ENCODE assay signal across 21 cellular contexts in the genomic region with DNA sequence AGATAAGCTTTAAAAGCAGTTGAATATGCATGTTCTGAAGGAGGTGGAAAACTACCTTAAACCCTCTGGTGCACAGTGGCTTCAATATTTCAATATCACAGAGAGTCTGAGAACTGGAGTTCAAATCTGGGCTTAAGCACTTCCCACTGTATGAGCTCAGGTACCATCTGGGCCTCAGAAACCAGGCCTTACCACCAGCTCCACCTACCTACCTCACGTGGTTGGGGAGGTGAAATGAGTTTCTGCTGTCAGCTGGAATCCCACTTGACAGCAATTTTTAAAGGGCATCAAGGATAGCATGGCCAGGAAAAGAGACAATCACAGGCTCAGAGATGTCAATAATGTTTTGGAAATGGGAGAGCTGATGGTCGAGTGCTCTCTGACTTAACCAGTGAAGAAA. TPM values are rescaled to one million over a fixed set of nuclear protein-coding genes. Genes with fewer than 3 reads are reported as not detected.
DNase-seq lines count a peak whose midpoint lies in the region; ATAC-seq, FAIRE-seq and TF ChIP-seq lines count a peak whose summit lies in the region.
"Had no signal": no experiment of that assay in that cellular context is flagged by ENCODE, and none has a peak within 500 bp of the region (broad histone marks: within the 10 kb centered on the region; RNA-seq: fewer than 3 reads in every experiment).

No MANE protein-coding gene starts in this region.

- peak overlapping the region; percentile 57 for H3K9ac ChIP-seq in HepG2 (ENCODE audit: insufficient read depth, low read depth, low read length)
- H3K9ac ChIP-seq in mesendoderm (ENCODE audit: low read length) = no peak overlapping the region

- TF ChIP-seq RAD21 in HepG2 (CRISPR knock-in tag; IDR thresholded peaks at IDR 0.05) = no peak

- H4K5ac ChIP-seq in mesendoderm (ENCODE audit: low read length) = no peak overlapping the region

- intact Hi-C loops in left ventricle myocardium inferior (cut with micrococcal nuclease) (no loop called here), Right ventricle myocardium superior (cut with DNase I) (no loop called here), HepG2 (cut with micrococcal nuclease; ENCODE audit: unreplicated experiment) (loop anchor here (2.0 kb wide), 1 partner anchor 59 kb away; a partner anchor contains a TSS)

- no peak overlapping the region for H2BK15ac ChIP-seq in mesendoderm (replicated peaks; ENCODE audit: low read depth)

- ATAC-seq in Right ventricle myocardium superior (ENCODE audit: poor library complexity) (no peak), RWPE2 (ENCODE audit: low read depth) (no peak), HepG2 (no peak)
- ATAC-seq: A549, GM23338, HCT116 had no signal

- H2AK5ac ChIP-seq in mesendoderm (ENCODE audit: low read length) = no peak overlapping the region

- H3K4me2 ChIP-seq in HepG2 (ENCODE audit: low read depth, low read length) (no peak overlapping the region), mesendoderm (ENCODE audit: low read length) (no peak overlapping the region)
- H3K4me2 ChIP-seq: GM23338 had no signal

- no peak overlapping the region for H3K56ac ChIP-seq in mesendoderm (ENCODE audit: low read length)

- no peak overlapping the region for H2BK120ac ChIP-seq in mesendoderm (ENCODE audit: low read depth, low read length)

- 91% methylated on average over 2 of the region's 2 CpGs for WGBS in HepG2 (ENCODE audit: low lambda C conversion rate)
- WGBS in suprapubic skin = 72% methylated on average over 2 of the region's 2 CpGs
- WGBS in mesendoderm (ENCODE audit: extremely low coverage, insufficient coverage, low lambda C conversion rate) = no CpG with 5 or more reads among the region's 2 CpGs

- H3K23ac ChIP-seq in mesendoderm (ENCODE audit: low read length) = no peak overlapping the region

- no peak for DNase-seq in left ventricle myocardium inferior
- DNase-seq in Right ventricle myocardium superior = no peak
- DNase-seq in RWPE2 (ENCODE audit: low spot score) = no peak
- no peak for DNase-seq in HepG2 (ENCODE audit: low spot score)
- DNase-seq in suprapubic skin (ENCODE audit: low spot score in 2 of 2) = no peak
- no peak for DNase-seq in mesendoderm
- DNase-seq in COLO668 (lab: John Stamatoyannopoulos, UW; ENCODE audit: unreplicated experiment) = no peak
- no peak for DNase-seq in Ammon's horn (ENCODE audit: low spot score)
- DNase-seq: C1 segment of cervical spinal cord, Caco-2, DMS153, KBM-7, NCI-H1092, NCI-H2081 treated with DMSO at 0.1 percent for 48 hours, NCI-H510A, NCI-H774, SHP77 had no signal

- BruUV-seq in HepG2 (replicated peaks; lab: Mats Ljungman, UMichigan) = no TSS peak

- H4K20me1 ChIP-seq in HepG2 (ENCODE audit: insufficient read depth, low read length) = no peaks in the 10 kb centered on the region

- H3K9me3 ChIP-seq in left ventricle myocardium inferior (replicated peaks) (no peaks in the 10 kb centered on the region), RWPE2 (ENCODE audit: severe bottlenecking) (no peaks in the 10 kb centered on the region), HepG2 (ENCODE audit: low read length) (no peaks in the 10 kb centered on the region), suprapubic skin (no peaks in the 10 kb centered on the region)
- H3K9me3 ChIP-seq: A549, Caco-2 had no signal

- CTCF ChIA-PET in HepG2 (lab: Yijun Ruan, JAX; ENCODE audit: low intra/inter-chr PET ratio, low total read pairs) = no interaction called here

- H3K36me3 ChIP-seq in left ventricle myocardium inferior (peaks cover 38% of the 10 kb centered on the region), RWPE2 (ENCODE audit: low read depth) (peaks cover 36% of the 10 kb centered on the region), HepG2 (replicated peaks in 1 of 2; ENCODE audit: control insufficient read depth in 1 of 2, insufficient read depth in 2 of 2, low read length in 2 of 2) (peaks cover 9 to 28% of the 10 kb centered on the region in 2 experiments), suprapubic skin (peaks cover 22% of the 10 kb centered on the region), mesendoderm (ENCODE audit: control insufficient read depth, insufficient read depth, low read length) (no peaks in the 10 kb centered on the region)

- H3K27ac ChIP-seq in left ventricle myocardium inferior (replicated peaks) (peak overlapping the region; percentile 17), RWPE2 (ENCODE audit: poor library complexity, severe bottlenecking) (peak overlapping the region; percentile 14), HepG2 (ENCODE audit: extremely low read length, insufficient read depth, low read length) (peak overlapping the region; percentile 81), suprapubic skin (peak overlapping the region; percentile 55), mesendoderm (ENCODE audit: low read depth, low read length) (no peak overlapping the region)

- peaks cover 43% of the 10 kb centered on the region for H3K4me1 ChIP-seq in left ventricle myocardium inferior
- peaks cover 3% of the 10 kb centered on the region for H3K4me1 ChIP-seq in RWPE2 (ENCODE audit: insufficient read depth, poor library complexity, severe bottlenecking)
- H3K4me1 ChIP-seq in HepG2 (ENCODE audit: insufficient read depth, low read length) = peaks cover 71% of the 10 kb centered on the region
- peaks cover 55% of the 10 kb centered on the region for H3K4me1 ChIP-seq in suprapubic skin
- peaks cover 4% of the 10 kb centered on the region for H3K4me1 ChIP-seq in mesendoderm (ENCODE audit: control insufficient read depth, low read depth, low read length)

- in situ Hi-C loops in HepG2 (cut with HindIII; ENCODE audit: extremely low pct_ligation_motif_present, low pct_unique_long_range_greater_than_20kb) = loop anchor here (5.0 kb wide), 1 partner anchor 222 kb away; no protein-coding TSS in a partner anchor

- TF ChIP-seq EP300 in HepG2 (IDR thresholded peaks at IDR 0.05; ENCODE audit: low read depth in 2 of 2, low read length in 2 of 2) (no peak), HepG2 (CRISPR knock-in tag; IDR thresholded peaks at IDR 0.05; ENCODE audit: borderline replicate concordance) (no peak), suprapubic skin (IDR thresholded peaks at IDR 0.05) (no peak)

- no peak overlapping the region for H2AFZ ChIP-seq in HepG2 (ENCODE audit: low read length)
- H2AFZ ChIP-seq: GM23338 had no signal

- H4K8ac ChIP-seq in mesendoderm (ENCODE audit: low read depth, low read length) = no peak overlapping the region

- no peak overlapping the region for H3K4ac ChIP-seq in mesendoderm (ENCODE audit: low read depth, low read length)

- TF ChIP-seq POLR2A in HepG2 (IDR thresholded peaks at IDR 0.05; ENCODE audit: insufficient read depth in 1 of 2, low read depth in 2 of 2, low read length in 2 of 2) = no peak
- no peak for TF ChIP-seq POLR2A in suprapubic skin (IDR thresholded peaks at IDR 0.05)

- no peak overlapping the region for H3K18ac ChIP-seq in mesendoderm (ENCODE audit: low read length)

- no peak for FAIRE-seq in HepG2 (lab: Jason Lieb, UNC)
- FAIRE-seq: A549, GM12892 had no signal

- H3K27me3 ChIP-seq in left ventricle myocardium inferior (ENCODE audit: low read depth) = no peaks in the 10 kb centered on the region
- H3K27me3 ChIP-seq in RWPE2 (ENCODE audit: insufficient read depth, poor library complexity, severe bottlenecking) = no peaks in the 10 kb centered on the region
- H3K27me3 ChIP-seq in HepG2 (ENCODE audit: control insufficient read depth in 1 of 2, insufficient read depth in 2 of 2, low read length in 2 of 2) = no peaks in the 10 kb centered on the region; a peak in 1 of 5 replicates
- H3K27me3 ChIP-seq in suprapubic skin = no peaks in the 10 kb centered on the region
- H3K27me3 ChIP-seq in mesendoderm (ENCODE audit: insufficient read depth, low read length, poor library complexity) = no peaks in the 10 kb centered on the region

- no peak overlapping the region for H2BK5ac ChIP-seq in mesendoderm (ENCODE audit: low read length)

- no peak for TF ChIP-seq CTCF in left ventricle myocardium inferior (IDR thresholded peaks at IDR 0.05; ENCODE audit: borderline replicate concordance)
- TF ChIP-seq CTCF in RWPE2 (IDR thresholded peaks at IDR 0.05; ENCODE audit: poor library complexity, severe bottlenecking) = no peak
- no peak for TF ChIP-seq CTCF in HepG2 (CRISPR knock-in tag; IDR thresholded peaks at IDR 0.05)
- no peak for TF ChIP-seq CTCF in suprapubic skin (IDR thresholded peaks at IDR 0.05)

- peaks cover 25% of the 10 kb centered on the region for H3K79me1 ChIP-seq in mesendoderm (ENCODE audit: low read length)

- POLR2A ChIA-PET in HepG2 (lab: Yijun Ruan, JAX) = interaction anchor here (0.9 to 3.3 kb wide), 3 partner anchors 28 to 87 kb away, joined by 3 to 21 read pairs (median 5); a partner anchor contains a TSS

- H3K79me2 ChIP-seq in HepG2 (ENCODE audit: insufficient read depth, low read length) (peaks cover 31% of the 10 kb centered on the region), mesendoderm (ENCODE audit: control insufficient read depth, insufficient read depth, low read length) (peaks cover 11% of the 10 kb centered on the region)

- H3K4me3 ChIP-seq in left ventricle myocardium inferior = no peak overlapping the region
- H3K4me3 ChIP-seq in RWPE2 (ENCODE audit: severe bottlenecking) = no peak overlapping the region
- H3K4me3 ChIP-seq in HepG2 (replicated peaks in 1 of 3; ENCODE audit: insufficient read depth in 1 of 3, low read depth in 2 of 3, low read length in 3 of 3) = no peak overlapping the region
- H3K4me3 ChIP-seq in suprapubic skin = no peak overlapping the region
- no peak overlapping the region for H3K4me3 ChIP-seq in mesendoderm (ENCODE audit: low read length)
- H3K4me3 ChIP-seq: A549, GM23338 had no signal

RNA-seq across cellular contexts. Expression of a gene that starts 5.0 kb away (rescaled TPM):
- 37.6 TPM for total RNA-seq in left ventricle myocardium inferior
- total RNA-seq in Right ventricle myocardium superior = 35.9 TPM
- 24.1 and 32.0 TPM in 2 replicates for total RNA-seq in HepG2 (2016; rRNA removed; fragmentation: Illumina TruSeq; extraction: Trizol)
- 11.2 and 11.5 TPM in 2 replicates for total RNA-seq in HepG2 (2016; cell fraction: cytosol; rRNA removed; fragmentation: Illumina TruSeq; extraction: Trizol; ENCODE audit: low read depth)
- 26.4 and 35.5 TPM in 2 replicates for total RNA-seq in HepG2 (2016; cell fraction: insoluble cytoplasmic fraction; rRNA removed; fragmentation: Illumina TruSeq; extraction: Trizol)
- total RNA-seq in HepG2 (2016; cell fraction: membrane; rRNA removed; fragmentation: Illumina TruSeq; extraction: Trizol) = 22.7 TPM in 2 replicates
- 7.9 and 10.8 TPM in 2 replicates for total RNA-seq in HepG2 (2016; cell fraction: nucleus; rRNA removed; fragmentation: Illumina TruSeq; extraction: Trizol)
- 13.3 and 15.8 TPM in 2 replicates for polyA plus RNA-seq in HepG2 (2011; rRNA removed)
- polyA plus RNA-seq in HepG2 (2011; cell fraction: cytosol; rRNA removed) = 12.6 and 17.4 TPM in 2 replicates
- polyA plus RNA-seq in HepG2 (2011; cell fraction: nucleus; rRNA removed) = 4.0 and 4.7 TPM in 2 replicates
- polyA plus RNA-seq in HepG2 (2012) = 17.8 and 18.8 TPM in 2 replicates
- polyA plus RNA-seq in HepG2 (2016; cell fraction: cytosol; fragmentation: Illumina TruSeq; extraction: Trizol; ENCODE audit: low read depth) = 9.9 and 12.4 TPM in 2 replicates
- polyA plus RNA-seq in HepG2 (2016; cell fraction: insoluble cytoplasmic fraction; fragmentation: Illumina TruSeq; extraction: Trizol; ENCODE audit: low read depth) = 30.7 and 33.5 TPM in 2 replicates
- 19.0 and 19.4 TPM in 2 replicates for polyA plus RNA-seq in HepG2 (2016; cell fraction: membrane; fragmentation: Illumina TruSeq; extraction: Trizol; ENCODE audit: low read depth)
- polyA plus RNA-seq in HepG2 (2016; cell fraction: nucleus; fragmentation: Illumina TruSeq; extraction: Trizol; ENCODE audit: insufficient read depth, low read depth) = 14.4 and 14.5 TPM in 2 replicates
- 7.0 and 13.0 TPM in 2 replicates for polyA minus RNA-seq in HepG2 (2011; rRNA and poly(A)+ RNA removed; ENCODE audit: low replicate concordance)
- 7.3 and 8.8 TPM in 2 replicates for polyA minus RNA-seq in HepG2 (2011; cell fraction: cytosol; rRNA and poly(A)+ RNA removed)
- polyA minus RNA-seq in HepG2 (2011; cell fraction: nucleus; rRNA and poly(A)+ RNA removed) = 3.0 and 5.8 TPM in 2 replicates
- 10 to 100 TPM; 11.3 to 16.7 (median 12.5) TPM for total RNA-seq in suprapubic skin
- polyA plus RNA-seq in mesendoderm (2013, experiment 1 of 2) = 21.8 TPM
- polyA plus RNA-seq in mesendoderm (2013, experiment 2 of 2) = 21.7 TPM

RNA-seq across cellular contexts. Expression of a gene that starts 5.2 kb away (rescaled TPM):
- 44.4 TPM for total RNA-seq in left ventricle myocardium inferior
- total RNA-seq in Right ventricle myocardium superior = 32.1 TPM
- 25.9 and 50.5 TPM in 2 replicates for total RNA-seq in HepG2 (2016; rRNA removed; fragmentation: Illumina TruSeq; extraction: Trizol)
- 3.9 and 4.2 TPM in 2 replicates for total RNA-seq in HepG2 (2016; cell fraction: cytosol; rRNA removed; fragmentation: Illumina TruSeq; extraction: Trizol; ENCODE audit: low read depth)
- 26.3 and 51.3 TPM in 2 replicates for total RNA-seq in HepG2 (2016; cell fraction: insoluble cytoplasmic fraction; rRNA removed; fragmentation: Illumina TruSeq; extraction: Trizol)
- 14.0 TPM in 2 replicates for total RNA-seq in HepG2 (2016; cell fraction: membrane; rRNA removed; fragmentation: Illumina TruSeq; extraction: Trizol)
- 52.0 and 59.4 TPM in 2 replicates for total RNA-seq in HepG2 (2016; cell fraction: nucleus; rRNA removed; fragmentation: Illumina TruSeq; extraction: Trizol)
- 48.9 and 57.4 TPM in 2 replicates for polyA plus RNA-seq in HepG2 (2011; rRNA removed)
- 50.3 and 50.5 TPM in 2 replicates for polyA plus RNA-seq in HepG2 (2011; cell fraction: cytosol; rRNA removed)
- polyA plus RNA-seq in HepG2 (2011; cell fraction: nucleus; rRNA removed) = 72.5 and 76.8 TPM in 2 replicates
- 33.1 and 37.6 TPM in 2 replicates for polyA plus RNA-seq in HepG2 (2012)
- 3.5 and 3.6 TPM in 2 replicates for polyA plus RNA-seq in HepG2 (2016; cell fraction: cytosol; fragmentation: Illumina TruSeq; extraction: Trizol; ENCODE audit: low read depth)
- polyA plus RNA-seq in HepG2 (2016; cell fraction: insoluble cytoplasmic fraction; fragmentation: Illumina TruSeq; extraction: Trizol; ENCODE audit: low read depth) = 24.2 and 24.5 TPM in 2 replicates
- polyA plus RNA-seq in HepG2 (2016; cell fraction: membrane; fragmentation: Illumina TruSeq; extraction: Trizol; ENCODE audit: low read depth) = 8.3 and 8.4 TPM in 2 replicates
- 80.8 and 88.2 TPM in 2 replicates for polyA plus RNA-seq in HepG2 (2016; cell fraction: nucleus; fragmentation: Illumina TruSeq; extraction: Trizol; ENCODE audit: insufficient read depth, low read depth)
- 77.4 and 114 TPM in 2 replicates for polyA minus RNA-seq in HepG2 (2011; rRNA and poly(A)+ RNA removed; ENCODE audit: low replicate concordance)
- polyA minus RNA-seq in HepG2 (2011; cell fraction: cytosol; rRNA and poly(A)+ RNA removed) = 30.1 and 30.2 TPM in 2 replicates
- polyA minus RNA-seq in HepG2 (2011; cell fraction: nucleus; rRNA and poly(A)+ RNA removed) = 31.3 and 32.3 TPM in 2 replicates
- 100 to 1,000 TPM; 206 to 237 (median 219) TPM for total RNA-seq in suprapubic skin
- polyA plus RNA-seq in mesendoderm (2013, experiment 1 of 2) = 29.4 TPM
- polyA plus RNA-seq in mesendoderm (2013, experiment 2 of 2) = 28.9 TPM

RNA-seq across cellular contexts. Expression of a gene that starts 58.8 kb away (rescaled TPM):
- 10.4 TPM for total RNA-seq in left ventricle myocardium inferior
- total RNA-seq in Right ventricle myocardium superior = 7.7 TPM
- 19.2 and 24.1 TPM in 2 replicates for total RNA-seq in HepG2 (2016; rRNA removed; fragmentation: Illumina TruSeq; extraction: Trizol)
- total RNA-seq in HepG2 (2016; cell fraction: cytosol; rRNA removed; fragmentation: Illumina TruSeq; extraction: Trizol; ENCODE audit: low read depth) = 3.7 and 5.6 TPM in 2 replicates
- 17.3 and 22.5 TPM in 2 replicates for total RNA-seq in HepG2 (2016; cell fraction: insoluble cytoplasmic fraction; rRNA removed; fragmentation: Illumina TruSeq; extraction: Trizol)
- 5.4 and 7.1 TPM in 2 replicates for total RNA-seq in HepG2 (2016; cell fraction: membrane; rRNA removed; fragmentation: Illumina TruSeq; extraction: Trizol)
- total RNA-seq in HepG2 (2016; cell fraction: nucleus; rRNA removed; fragmentation: Illumina TruSeq; extraction: Trizol) = 29.8 and 32.0 TPM in 2 replicates
- polyA plus RNA-seq in HepG2 (2011; rRNA removed) = 9.4 and 13.5 TPM in 2 replicates
- 5.6 and 7.4 TPM in 2 replicates for polyA plus RNA-seq in HepG2 (2011; cell fraction: cytosol; rRNA removed)
- polyA plus RNA-seq in HepG2 (2011; cell fraction: nucleus; rRNA removed) = 40.8 and 46.3 TPM in 2 replicates
- polyA plus RNA-seq in HepG2 (2012) = 20.6 and 22.0 TPM in 2 replicates
- 0.59 and 0.94 TPM in 2 replicates for polyA plus RNA-seq in HepG2 (2016; cell fraction: cytosol; fragmentation: Illumina TruSeq; extraction: Trizol; ENCODE audit: low read depth)
- 13.8 and 16.6 TPM in 2 replicates for polyA plus RNA-seq in HepG2 (2016; cell fraction: insoluble cytoplasmic fraction; fragmentation: Illumina TruSeq; extraction: Trizol; ENCODE audit: low read depth)
- polyA plus RNA-seq in HepG2 (2016; cell fraction: membrane; fragmentation: Illumina TruSeq; extraction: Trizol; ENCODE audit: low read depth) = 1.5 and 1.9 TPM in 2 replicates
- 38.7 and 40.3 TPM in 2 replicates for polyA plus RNA-seq in HepG2 (2016; cell fraction: nucleus; fragmentation: Illumina TruSeq; extraction: Trizol; ENCODE audit: insufficient read depth, low read depth)
- polyA minus RNA-seq in HepG2 (2011; rRNA and poly(A)+ RNA removed; ENCODE audit: low replicate concordance) = 12.4 and 15.1 TPM in 2 replicates
- polyA minus RNA-seq in HepG2 (2011; cell fraction: cytosol; rRNA and poly(A)+ RNA removed) = 7.6 and 8.9 TPM in 2 replicates
- 38.9 and 54.2 TPM in 2 replicates for polyA minus RNA-seq in HepG2 (2011; cell fraction: nucleus; rRNA and poly(A)+ RNA removed)
- total RNA-seq in suprapubic skin = 100 to 1,000 TPM in 1 of 4 donors, 10 to 100 TPM in 3; 49.7 to 176 (median 66.4) TPM
- 12.8 TPM for polyA plus RNA-seq in mesendoderm (2013, experiment 1 of 2)
- 12.3 TPM for polyA plus RNA-seq in mesendoderm (2013, experiment 2 of 2)

RNA-seq across cellular contexts. Expression of a gene that starts 59.0 kb away (rescaled TPM):
- total RNA-seq in left ventricle myocardium inferior (16.8 TPM), Right ventricle myocardium superior (16.8 TPM), HepG2 (2016; rRNA removed; fragmentation: Illumina TruSeq; extraction: Trizol) (19.4 and 28.7 TPM in 2 replicates), suprapubic skin (10 to 100 TPM in 1 of 4 donors, 1 to 10 TPM in 3; 5.5 to 10.7 (median 8.9) TPM)
- 9.0 and 9.3 TPM in 2 replicates for total RNA-seq in HepG2 (2016; cell fraction: cytosol; rRNA removed; fragmentation: Illumina TruSeq; extraction: Trizol; ENCODE audit: low read depth)
- total RNA-seq in HepG2 (2016; cell fraction: insoluble cytoplasmic fraction; rRNA removed; fragmentation: Illumina TruSeq; extraction: Trizol) = 20.1 and 30.7 TPM in 2 replicates
- total RNA-seq in HepG2 (2016; cell fraction: membrane; rRNA removed; fragmentation: Illumina TruSeq; extraction: Trizol) = 15.0 and 16.0 TPM in 2 replicates
- total RNA-seq in HepG2 (2016; cell fraction: nucleus; rRNA removed; fragmentation: Illumina TruSeq; extraction: Trizol) = 8.0 and 8.6 TPM in 2 replicates
- polyA plus RNA-seq in HepG2 (2011; rRNA removed) = 2.8 and 5.1 TPM in 2 replicates
- 1.7 and 2.5 TPM in 2 replicates for polyA plus RNA-seq in HepG2 (2011; cell fraction: cytosol; rRNA removed)
- 1.0 and 1.2 TPM in 2 replicates for polyA plus RNA-seq in HepG2 (2011; cell fraction: nucleus; rRNA removed)
- polyA plus RNA-seq in HepG2 (2012) = 6.7 and 14.3 TPM in 2 replicates
- 11.3 and 14.2 TPM in 2 replicates for polyA plus RNA-seq in HepG2 (2016; cell fraction: cytosol; fragmentation: Illumina TruSeq; extraction: Trizol; ENCODE audit: low read depth)
- polyA plus RNA-seq in HepG2 (2016; cell fraction: insoluble cytoplasmic fraction; fragmentation: Illumina TruSeq; extraction: Trizol; ENCODE audit: low read depth) = 33.0 and 38.8 TPM in 2 replicates
- polyA plus RNA-seq in HepG2 (2016; cell fraction: membrane; fragmentation: Illumina TruSeq; extraction: Trizol; ENCODE audit: low read depth) = 15.2 and 17.8 TPM in 2 replicates
- 12.2 and 14.0 TPM in 2 replicates for polyA plus RNA-seq in HepG2 (2016; cell fraction: nucleus; fragmentation: Illumina TruSeq; extraction: Trizol; ENCODE audit: insufficient read depth, low read depth)
- 1.8 and 3.7 TPM in 2 replicates for polyA minus RNA-seq in HepG2 (2011; rRNA and poly(A)+ RNA removed; ENCODE audit: low replicate concordance)
- polyA minus RNA-seq in HepG2 (2011; cell fraction: cytosol; rRNA and poly(A)+ RNA removed) = 1.1 and 1.2 TPM in 2 replicates
- 6.7 and 7.2 TPM in 2 replicates for polyA minus RNA-seq in HepG2 (2011; cell fraction: nucleus; rRNA and poly(A)+ RNA removed)
- 50.3 TPM for polyA plus RNA-seq in mesendoderm (2013, experiment 1 of 2)
- polyA plus RNA-seq in mesendoderm (2013, experiment 2 of 2) = 49.8 TPM
